17 cellular contexts compared by ENCODE assay signal in the genomic region with DNA sequence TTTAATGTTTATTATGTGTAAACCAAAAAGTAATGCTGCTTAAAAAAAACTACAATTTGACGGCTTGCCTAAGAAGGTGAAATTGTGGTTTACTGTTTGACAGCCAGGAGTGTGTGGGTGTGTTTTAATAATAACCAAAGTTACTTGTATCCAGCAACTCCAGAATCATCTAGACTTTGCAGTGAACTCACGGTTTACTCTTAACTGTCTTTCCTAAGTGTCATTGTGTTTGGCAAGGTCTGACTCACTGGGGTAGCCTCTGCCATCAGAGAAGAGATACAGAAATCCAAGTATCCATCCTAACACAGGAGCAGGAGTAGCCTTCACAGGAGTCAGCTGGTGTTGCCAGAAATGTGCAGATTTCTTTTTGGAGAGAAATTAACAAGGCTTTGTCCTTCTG.
DNase-seq lines count a peak whose midpoint lies in the region; ATAC-seq, FAIRE-seq and TF ChIP-seq lines count a peak whose summit lies in the region.
"Had no signal": no experiment of that assay in that cellular context is flagged by ENCODE, and none has a peak within 500 bp of the region (broad histone marks: within the 10 kb centered on the region; RNA-seq: fewer than 3 reads in every experiment).

No MANE protein-coding gene starts in this region.

- TF ChIP-seq CTCF in bronchial epithelial cell (IDR thresholded peaks at IDR 0.05; ENCODE audit: insufficient read depth, low read length, severe bottlenecking) = no peak

- H3K27ac ChIP-seq in mesenchymal stem cell (ENCODE audit: low read length, poor library complexity, severe bottlenecking) = no peak overlapping the region

- H2BK120ac ChIP-seq in mesenchymal stem cell (ENCODE audit: low read depth, low read length) = no peak overlapping the region

- no peak overlapping the region for H3K14ac ChIP-seq in mesenchymal stem cell (ENCODE audit: low read length in 2 of 2)

- no peak for TF ChIP-seq POLR2A in H54 (IDR thresholded peaks at IDR 0.05; ENCODE audit: low read depth, low read length)

- no peaks in the 10 kb centered on the region for H3K4me1 ChIP-seq in mesenchymal stem cell (ENCODE audit: control insufficient read depth, insufficient read depth, low read depth, low read length)
- H3K4me1 ChIP-seq: BE2C had no signal

- FAIRE-seq in RCC 7860 (lab: Jason Lieb, UNC) (no peak), bronchial epithelial cell (lab: Jason Lieb, UNC) (no peak), H54 (lab: Jason Lieb, UNC) (no peak)

- no peak overlapping the region for H2BK12ac ChIP-seq in mesenchymal stem cell (ENCODE audit: low read length in 2 of 2)

- H3K18ac ChIP-seq in mesenchymal stem cell (ENCODE audit: low read depth in 1 of 2, low read length in 2 of 2) = no peak overlapping the region

- H2BK5ac ChIP-seq in mesenchymal stem cell (ENCODE audit: low read depth, low read length, poor library complexity, severe bottlenecking) = no peak overlapping the region

- H3K9ac ChIP-seq in mesenchymal stem cell (ENCODE audit: low read length) = no peak overlapping the region

- no peak for ATAC-seq in HG03432 (IDR thresholded peaks at IDR 0.05; ENCODE audit: unreplicated experiment)
- ATAC-seq: HCT116 had no signal

- no peak overlapping the region for H2AFZ ChIP-seq in mesenchymal stem cell (ENCODE audit: low read depth, low read length)

- no peak overlapping the region for H2BK15ac ChIP-seq in mesenchymal stem cell (ENCODE audit: low read depth, poor library complexity, severe bottlenecking)

- no peak overlapping the region for H2AK5ac ChIP-seq in mesenchymal stem cell (ENCODE audit: low read length, severe bottlenecking)

- no peaks in the 10 kb centered on the region for H3K36me3 ChIP-seq in bronchial epithelial cell (ENCODE audit: control insufficient read depth, insufficient read depth, low read length)
- no peaks in the 10 kb centered on the region for H3K36me3 ChIP-seq in mesenchymal stem cell (ENCODE audit: control insufficient read depth in 1 of 2, insufficient read depth in 2 of 2, low read depth in 1 of 2, low read length in 2 of 2)
- H3K36me3 ChIP-seq: BE2C, MG63 had no signal

- H3K79me1 ChIP-seq in mesenchymal stem cell (replicated peaks; ENCODE audit: low read length, poor library complexity, severe bottlenecking) = no peaks in the 10 kb centered on the region

- no peaks in the 10 kb centered on the region for H3K9me3 ChIP-seq in mesenchymal stem cell (ENCODE audit: control insufficient read depth, low read length)
- H3K9me3 ChIP-seq: BE2C, MG63 had no signal

- H4K8ac ChIP-seq in mesenchymal stem cell (ENCODE audit: low read length) = no peak overlapping the region

- H3K4me3 ChIP-seq in bronchial epithelial cell (ENCODE audit: low read depth, low read length) (no peak overlapping the region), mesenchymal stem cell (ENCODE audit: insufficient read depth in 1 of 2, low read depth in 1 of 2, low read length in 2 of 2) (no peak overlapping the region)
- H3K4me3 ChIP-seq: MG63 had no signal

- DNase-seq in HT1080 (ENCODE audit: low read depth) (peak; percentile 25), RCC 7860 (ENCODE audit: low spot score) (peak; percentile 6), bronchial epithelial cell (ENCODE audit: low read depth) (peak; percentile 31), mesenchymal stem cell (peak; percentile 28), NCI-H2196 treated with DMSO at 0.1 percent for 48 hours (lab: John Stamatoyannopoulos, UW; ENCODE audit: unreplicated experiment) (no peak), H54 (ENCODE audit: insufficient read length, low spot score) (no peak), NCI-H1694 (lab: John Stamatoyannopoulos, UW) (no peak)
- DNase-seq: BE2C; CD4-positive, CD25-positive, alpha-beta regulatory T cell; MG63; NCI-H1436; NCI-H2029; NCI-H2171; NCI-H524 treated with DMSO at 0.1 percent for 48 hours; Right ventricle myocardium superior had no signal

- H3K23ac ChIP-seq in mesenchymal stem cell (ENCODE audit: low read length in 2 of 2) = no peak overlapping the region

- 44% methylated on average over 1 of the region's 2 CpGs for WGBS in mesenchymal stem cell

- H3K4ac ChIP-seq in mesenchymal stem cell (ENCODE audit: low read depth in 1 of 2, low read length in 2 of 2) = no peak overlapping the region

- H4K91ac ChIP-seq in mesenchymal stem cell (ENCODE audit: low read length) = no peak overlapping the region

- H3K27me3 ChIP-seq in bronchial epithelial cell (ENCODE audit: control insufficient read depth, insufficient read depth, low read length) (no peaks in the 10 kb centered on the region), mesenchymal stem cell (ENCODE audit: control insufficient read depth in 1 of 2, insufficient read depth in 1 of 2, low read length in 2 of 2) (no peaks in the 10 kb centered on the region)
- H3K27me3 ChIP-seq: BE2C, MG63 had no signal

- no peak overlapping the region for H3K4me2 ChIP-seq in mesenchymal stem cell (ENCODE audit: low read length, poor library complexity, severe bottlenecking)

Comparison
In these comparisons a context has a peak if more than half of its experiments do, and no peak if none do; other contexts are left out.
1. DNase-seq: peak in HT1080 (single experiment), RCC 7860 (single experiment), bronchial epithelial cell (single experiment) and mesenchymal stem cell (single experiment); none in NCI-H2196 treated with DMSO at 0.1 percent for 48 hours (single experiment), H54 (single experiment) and NCI-H1694 (single experiment).